ENCODE assay signal across 8 cellular contexts in genomic region chr21:20882462-20883415, GRCh38.
DNase-seq lines count a peak whose midpoint lies in the region; ATAC-seq, FAIRE-seq and TF ChIP-seq lines count a peak whose summit lies in the region.

No MANE protein-coding gene starts in this region.

- no peaks in the 10 kb centered on the region for H3K9me3 ChIP-seq in OCI-LY1 (ENCODE audit: low read length)
- H3K9me3 ChIP-seq in neuronal stem cell (replicated peaks in 1 of 2; ENCODE audit: control insufficient read depth in 2 of 2, insufficient read depth in 1 of 2, low read depth in 1 of 2, low read length in 2 of 2) = no peaks in the 10 kb centered on the region
- H3K9me3 ChIP-seq in suprapubic skin = no peaks in the 10 kb centered on the region

- H3K9me2 ChIP-seq in OCI-LY1 (ENCODE audit: low read depth, low read length) = no peaks in the 10 kb centered on the region

- H3K4me2 ChIP-seq in OCI-LY1 (ENCODE audit: low read length) (no peak overlapping the region), neuronal stem cell (ENCODE audit: insufficient read depth, low read length, poor library complexity, severe bottlenecking) (no peak overlapping the region)

- no peak overlapping the region for H2BK5ac ChIP-seq in neuronal stem cell (ENCODE audit: low read length)

- no peak overlapping the region for H2BK12ac ChIP-seq in neuronal stem cell (ENCODE audit: low read length)

- DNase-seq in COLO829 (ENCODE audit: low spot score) (peak; percentile 9), HTR-8/SVneo (ENCODE audit: insufficient read length, low spot score) (peak; percentile 1), epithelial cell of proximal tubule (ENCODE audit: low read depth) (no peak), neuronal stem cell (ENCODE audit: low spot score) (peak; percentile 44), suprapubic skin (ENCODE audit: low spot score in 2 of 2) (no peak)
- no peak for DNase-seq in activated T-cell treated with anti-CD3 and anti-CD28 coated beads, Interleukin-2, amount 50 U/mL, for 1 hour

- no peak for TF ChIP-seq POLR2A in suprapubic skin (IDR thresholded peaks at IDR 0.05)

- no peak overlapping the region for H4K8ac ChIP-seq in neuronal stem cell (ENCODE audit: low read depth, low read length)

- no peak overlapping the region for H3K4me3 ChIP-seq in OCI-LY1 (ENCODE audit: low read depth, low read length, poor library complexity, severe bottlenecking)
- no peak overlapping the region for H3K4me3 ChIP-seq in epithelial cell of proximal tubule (ENCODE audit: low read depth, low read length)
- H3K4me3 ChIP-seq in neuronal stem cell (ENCODE audit: low read length in 2 of 2) = no peak overlapping the region
- H3K4me3 ChIP-seq in suprapubic skin = no peak overlapping the region

- no peak overlapping the region for H3K23ac ChIP-seq in neuronal stem cell (ENCODE audit: low read depth, low read length, poor library complexity)

- H3K27ac ChIP-seq in OCI-LY1 (ENCODE audit: low read depth, low read length, poor library complexity, severe bottlenecking) = no peak overlapping the region
- no peak overlapping the region for H3K27ac ChIP-seq in neuronal stem cell (replicated peaks; ENCODE audit: low read length)
- no peak overlapping the region for H3K27ac ChIP-seq in suprapubic skin

- H3K4ac ChIP-seq in neuronal stem cell (ENCODE audit: low read length) = no peak overlapping the region

- no peak for FAIRE-seq in HTR-8/SVneo (lab: Jason Lieb, UNC)

- no peaks in the 10 kb centered on the region for H3K79me1 ChIP-seq in neuronal stem cell (ENCODE audit: low read depth, low read length)

- no peaks in the 10 kb centered on the region for H4K20me1 ChIP-seq in OCI-LY1 (ENCODE audit: insufficient read depth, low read length)

- no peaks in the 10 kb centered on the region for H3K4me1 ChIP-seq in OCI-LY1 (ENCODE audit: insufficient read depth, low read length, severe bottlenecking)
- H3K4me1 ChIP-seq in neuronal stem cell (ENCODE audit: control insufficient read depth in 2 of 2, insufficient read depth in 1 of 2, low read depth in 1 of 2, low read length in 2 of 2) = no peaks in the 10 kb centered on the region
- no peaks in the 10 kb centered on the region for H3K4me1 ChIP-seq in suprapubic skin

- no peak overlapping the region for H4K91ac ChIP-seq in neuronal stem cell (ENCODE audit: low read depth, low read length, poor library complexity)

- no CpG with 5 or more reads among the region's 9 CpGs for WGBS in neuronal stem cell (ENCODE audit: extremely low coverage in 2 of 2, insufficient read length in 2 of 2, insufficient replicate concordance in 1 of 2), 2 donors
- 35% methylated on average over 9 of the region's 9 CpGs for WGBS in suprapubic skin

- no peak overlapping the region for H3K14ac ChIP-seq in neuronal stem cell (ENCODE audit: low read length)

- no peaks in the 10 kb centered on the region for H3K79me2 ChIP-seq in OCI-LY1 (ENCODE audit: insufficient read depth, low read length)

- no peak overlapping the region for H3K18ac ChIP-seq in neuronal stem cell (ENCODE audit: low read length)

- no peaks in the 10 kb centered on the region for H3F3A ChIP-seq in OCI-LY1 (ENCODE audit: insufficient read depth, low read length)

- no peak for ATAC-seq in HG03045 (IDR thresholded peaks at IDR 0.05; ENCODE audit: unreplicated experiment)

- H3K27me3 ChIP-seq in OCI-LY1 (ENCODE audit: insufficient read depth, low read length) (no peaks in the 10 kb centered on the region), neuronal stem cell (ENCODE audit: control insufficient read depth in 3 of 3, insufficient read depth in 3 of 3, low read depth in 1 of 3, low read length in 3 of 3) (no peaks in the 10 kb centered on the region), suprapubic skin (no peaks in the 10 kb centered on the region)

- H2AFZ ChIP-seq in OCI-LY1 (ENCODE audit: low read length) = no peak overlapping the region
- no peak overlapping the region for H2AFZ ChIP-seq in neuronal stem cell (ENCODE audit: low read length)

- H3K36me3 ChIP-seq in OCI-LY1 (ENCODE audit: insufficient read depth, low read length) = no peaks in the 10 kb centered on the region
- H3K36me3 ChIP-seq in neuronal stem cell (replicated peaks in 1 of 2; ENCODE audit: control insufficient read depth in 2 of 2, insufficient read depth in 2 of 2, low read length in 2 of 2) = no peaks in the 10 kb centered on the region
- H3K36me3 ChIP-seq in suprapubic skin = no peaks in the 10 kb centered on the region

- H2AK5ac ChIP-seq in neuronal stem cell (ENCODE audit: low read depth, low read length) = no peak overlapping the region

- no peak overlapping the region for H2BK120ac ChIP-seq in neuronal stem cell (ENCODE audit: low read depth, low read length)

- TF ChIP-seq EP300 in suprapubic skin (IDR thresholded peaks at IDR 0.05) = no peak

- no peak overlapping the region for H2BK15ac ChIP-seq in neuronal stem cell (ENCODE audit: low read length)

- H3K9ac ChIP-seq in OCI-LY1 (ENCODE audit: low read length) = no peak overlapping the region
- H3K9ac ChIP-seq in neuronal stem cell (ENCODE audit: low read depth, low read length, poor library complexity) = no peak overlapping the region

- TF ChIP-seq CTCF in OCI-LY1 (IDR thresholded peaks at IDR 0.05; ENCODE audit: low read length) = peak; percentile 51; the same call in 1 of the 2 replicates
- peak; percentile 69 for TF ChIP-seq CTCF in epithelial cell of proximal tubule (conservative IDR thresholded peaks at IDR 0.05; ENCODE audit: low read depth, low read length)
- TF ChIP-seq CTCF in suprapubic skin (IDR thresholded peaks at IDR 0.05) = peak in 1 of 2 donors; percentile 30

Comparison
In these comparisons a context has a peak if more than half of its experiments do, and no peak if none do; other contexts are left out.
1. DNase-seq: peak in COLO829 (single experiment), HTR-8/SVneo (single experiment) and neuronal stem cell (single experiment); none in epithelial cell of proximal tubule (single experiment), activated T-cell treated with anti-CD3 and anti-CD28 coated beads, Interleukin-2, amount 50 U/mL, for 1 hour (single experiment) and suprapubic skin (0 of 2).